Comparison of ENCODE assay signal across 9 cellular contexts in the genomic region with DNA sequence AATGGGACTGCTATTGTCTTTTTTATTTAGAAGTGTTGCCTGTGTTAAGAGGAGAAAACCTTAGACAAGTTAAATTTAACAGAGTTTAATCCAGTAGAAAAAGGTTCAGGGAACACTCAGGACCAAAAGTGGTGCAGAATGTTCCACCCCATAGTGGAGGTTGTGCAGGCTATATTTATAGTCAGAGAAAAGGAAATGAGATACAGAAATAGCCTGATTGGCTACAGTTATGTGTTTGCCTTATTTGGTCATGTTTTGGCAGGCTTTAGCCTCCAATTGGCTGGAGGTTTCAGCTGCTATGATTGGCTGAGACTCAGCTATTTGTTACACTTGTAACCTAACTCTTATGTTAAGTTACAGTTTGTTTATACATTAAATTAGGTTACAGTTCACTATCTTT. TPM values are rescaled to one million over a fixed set of nuclear protein-coding genes. Genes with fewer than 3 reads are reported as not detected.
A peak's percentile ranks its signal among the peaks of the same experiment; 100 is the strongest.
DNase-seq lines count a peak whose midpoint lies in the region; ATAC-seq, FAIRE-seq and TF ChIP-seq lines count a peak whose summit lies in the region.
"Had no signal": no experiment of that assay in that cellular context is flagged by ENCODE, and none has a peak within 500 bp of the region (broad histone marks: within the 10 kb centered on the region; RNA-seq: fewer than 3 reads in every experiment).

No MANE protein-coding gene starts in this region.

- no peaks in the 10 kb centered on the region for H3K27me3 Mint-ChIP-seq in activated CD8-positive, alpha-beta T cell treated with anti-CD3 and anti-CD28 coated beads, Interleukin-2, amount 10 ng/mL, durations not matched to agents 7 days and 5 days (ENCODE audit: low read depth)
- no peaks in the 10 kb centered on the region for H3K27me3 Mint-ChIP-seq in nephron progenitor cell (ENCODE audit: low read depth, poor library complexity)
- no peaks in the 10 kb centered on the region for H3K27me3 Mint-ChIP-seq in CD8-positive, alpha-beta T cell (ENCODE audit: low read depth)

- no peak for ATAC-seq in activated CD8-positive, alpha-beta T cell treated with anti-CD3 and anti-CD28 coated beads, Interleukin-2, amount 10 ng/mL, durations not matched to agents 7 days and 5 days
- ATAC-seq in CD8-positive, alpha-beta T cell, result no peak
- no peak for ATAC-seq in HG02970 (IDR thresholded peaks at IDR 0.05; ENCODE audit: low FRiP score, unreplicated experiment)

- H3K9me3 ChIP-seq in HUES6 (ENCODE audit: control insufficient read depth, insufficient read depth, low read depth, low read length) (no peaks in the 10 kb centered on the region), keratinocyte (ENCODE audit: control insufficient read depth, low read depth, low read length) (no peaks in the 10 kb centered on the region)
- H3K9me3 ChIP-seq in CD8-positive, alpha-beta T cell (ENCODE audit: low read length), result no peaks in the 10 kb centered on the region

- DNase-seq in DMS 273 treated with DMSO at 0.1 percent for 48 hours (lab: John Stamatoyannopoulos, UW) (peak; percentile 48), keratinocyte (ENCODE audit: low read depth, low spot score) (no peak), nephron progenitor cell (no peak)
- DNase-seq in activated CD8-positive, alpha-beta T cell treated with anti-CD3 and anti-CD28 coated beads, Interleukin-2, amount 10 ng/mL, durations not matched to agents 7 days and 5 days, result no peak
- no peak for DNase-seq in CD8-positive, alpha-beta T cell
- DNase-seq: activated CD8-positive, alpha-beta memory T cell treated with anti-CD3 and anti-CD28 coated beads for 24 hours; SHP77 had no signal

- H3K36me3 ChIP-seq in HUES6 (ENCODE audit: control insufficient read depth, insufficient read depth, low read length) (peaks cover 49% of the 10 kb centered on the region), keratinocyte (ENCODE audit: control insufficient read depth in 2 of 2, extremely low read depth in 1 of 2, insufficient read depth in 2 of 2, low read length in 2 of 2) (peaks cover 11 to 19% of the 10 kb centered on the region in 2 experiments)
- H3K36me3 ChIP-seq in CD8-positive, alpha-beta T cell (ENCODE audit: insufficient read depth, low read length), result peaks cover 7% of the 10 kb centered on the region

- H3K9ac ChIP-seq in HUES6 (ENCODE audit: low read length), result peak overlapping the region; percentile 17
- H3K9ac ChIP-seq in keratinocyte (ENCODE audit: control insufficient read depth, extremely low read depth, insufficient read depth, low read length), result no peak overlapping the region

- TF ChIP-seq CTCF in keratinocyte (optimal IDR thresholded peaks at IDR 0.05 in 1 of 3, IDR thresholded peaks at IDR 0.05 in 1 of 3, conservative IDR thresholded peaks at IDR 0.05 in 1 of 3; ENCODE audit: extremely low read depth in 1 of 3, insufficient read depth in 2 of 3, low read length in 3 of 3) (no peak), nephron progenitor cell (IDR thresholded peaks at IDR 0.05) (no peak)
- TF ChIP-seq CTCF in CD8-positive, alpha-beta T cell (IDR thresholded peaks at IDR 0.05), result no peak

- H3K79me2 ChIP-seq in keratinocyte (ENCODE audit: control insufficient read depth, insufficient read depth, low read length), result peaks cover 62% of the 10 kb centered on the region

- H2AFZ ChIP-seq in keratinocyte (ENCODE audit: control insufficient read depth, low read length), result no peak overlapping the region

- H3K9me3 Mint-ChIP-seq in activated CD8-positive, alpha-beta T cell treated with anti-CD3 and anti-CD28 coated beads, Interleukin-2, amount 10 ng/mL, durations not matched to agents 7 days and 5 days (ENCODE audit: insufficient read depth), result peaks cover 4% of the 10 kb centered on the region
- H3K9me3 Mint-ChIP-seq in nephron progenitor cell, result peaks cover 3% of the 10 kb centered on the region
- H3K9me3 Mint-ChIP-seq in CD8-positive, alpha-beta T cell, result no peaks in the 10 kb centered on the region

- POLR2A ChIA-PET in activated CD8-positive, alpha-beta T cell treated with anti-CD3 and anti-CD28 coated beads, Interleukin-2, amount 10 ng/mL, durations not matched to agents 7 days and 5 days (lab: Charles Lee), result interaction anchor here (1.0 kb wide), 1 partner anchor 43 kb away, joined by 5 read pairs; no protein-coding TSS in a partner anchor
- POLR2A ChIA-PET in CD8-positive, alpha-beta T cell (lab: Charles Lee), result no interaction called here

- H3K4me1 Mint-ChIP-seq in activated CD8-positive, alpha-beta T cell treated with anti-CD3 and anti-CD28 coated beads, Interleukin-2, amount 10 ng/mL, durations not matched to agents 7 days and 5 days (ENCODE audit: low read depth), result peaks cover 38% of the 10 kb centered on the region
- H3K4me1 Mint-ChIP-seq in nephron progenitor cell, result peaks cover 31% of the 10 kb centered on the region
- H3K4me1 Mint-ChIP-seq in CD8-positive, alpha-beta T cell (ENCODE audit: low read depth), result peaks cover 44% of the 10 kb centered on the region

- H3K4me1 ChIP-seq in HUES6 (ENCODE audit: control insufficient read depth, insufficient read depth, low read length), result peaks cover 13% of the 10 kb centered on the region; the same call in 1 of the 2 replicates
- peaks cover 32% of the 10 kb centered on the region for H3K4me1 ChIP-seq in keratinocyte (ENCODE audit: control insufficient read depth, extremely low read depth, insufficient read depth, low read length)
- H3K4me1 ChIP-seq in CD8-positive, alpha-beta T cell (ENCODE audit: insufficient read depth, low read length), result peaks cover 27% of the 10 kb centered on the region

- no peak overlapping the region for H3K4me3 ChIP-seq in HUES6 (ENCODE audit: low read depth, low read length)
- H3K4me3 ChIP-seq in keratinocyte (ENCODE audit: control insufficient read depth in 2 of 3, extremely low read depth in 1 of 3, insufficient read depth in 2 of 3, low read depth in 1 of 3, low read length in 3 of 3), result no peak overlapping the region
- no peak overlapping the region for H3K4me3 ChIP-seq in CD8-positive, alpha-beta T cell (ENCODE audit: low read depth, low read length)

- H3K27me3 ChIP-seq in HUES6 (ENCODE audit: control insufficient read depth, insufficient read depth, low read length) (no peaks in the 10 kb centered on the region), keratinocyte (ENCODE audit: control insufficient read depth, extremely low read depth, insufficient read depth, low read length) (no peaks in the 10 kb centered on the region)
- H3K27me3 ChIP-seq in CD8-positive, alpha-beta T cell (ENCODE audit: insufficient read depth, low read length), result no peaks in the 10 kb centered on the region

- no peak overlapping the region for H3K4me3 Mint-ChIP-seq in activated CD8-positive, alpha-beta T cell treated with anti-CD3 and anti-CD28 coated beads, Interleukin-2, amount 10 ng/mL, durations not matched to agents 7 days and 5 days
- no peak overlapping the region for H3K4me3 Mint-ChIP-seq in nephron progenitor cell
- no peak overlapping the region for H3K4me3 Mint-ChIP-seq in CD8-positive, alpha-beta T cell

- no peak for FAIRE-seq in keratinocyte (lab: Jason Lieb, UNC)

- intact Hi-C loops in CD8-positive, alpha-beta T cell (cut with DNase I, micrococcal nuclease), result no loop called here

- no peaks in the 10 kb centered on the region for H4K20me1 ChIP-seq in keratinocyte (ENCODE audit: control insufficient read depth, extremely low read depth, insufficient read depth, low read length)

- peak overlapping the region; percentile 23 for H3K4me2 ChIP-seq in keratinocyte (ENCODE audit: control insufficient read depth, extremely low read depth, insufficient read depth, low read depth, low read length)

- dilution Hi-C loops in keratinocyte (cut with MboI; ENCODE audit: extremely low pct_ligation_motif_present, low sequenced_read_pairs), result no loop called here

- CTCF ChIA-PET in activated CD8-positive, alpha-beta T cell treated with anti-CD3 and anti-CD28 coated beads, Interleukin-2, amount 10 ng/mL, durations not matched to agents 7 days and 5 days (lab: Charles Lee), result interaction anchor here (1.0 to 1.3 kb wide), 3 partner anchors 9 to 315 kb away, joined by 3 to 9 read pairs (median 3); partner anchors contain the start of gene BOLA3
- CTCF ChIA-PET in CD8-positive, alpha-beta T cell (lab: Charles Lee), result interaction anchor here (0.7 to 0.8 kb wide), 2 partner anchors 9 to 349 kb away, joined by 3 read pairs; no protein-coding TSS in a partner anchor

- no peaks in the 10 kb centered on the region for H3K9me1 ChIP-seq in keratinocyte (ENCODE audit: control insufficient read depth, extremely low read depth, insufficient read depth, low read length)

- peak overlapping the region; percentile 60 for H3K27ac Mint-ChIP-seq in activated CD8-positive, alpha-beta T cell treated with anti-CD3 and anti-CD28 coated beads, Interleukin-2, amount 10 ng/mL, durations not matched to agents 7 days and 5 days
- H3K27ac Mint-ChIP-seq in nephron progenitor cell, result no peak overlapping the region
- no peak overlapping the region for H3K27ac Mint-ChIP-seq in CD8-positive, alpha-beta T cell

- H3K36me3 Mint-ChIP-seq in activated CD8-positive, alpha-beta T cell treated with anti-CD3 and anti-CD28 coated beads, Interleukin-2, amount 10 ng/mL, durations not matched to agents 7 days and 5 days (ENCODE audit: low read depth), result peaks cover 39% of the 10 kb centered on the region
- H3K36me3 Mint-ChIP-seq in nephron progenitor cell (ENCODE audit: low read depth), result peaks cover 37% of the 10 kb centered on the region
- H3K36me3 Mint-ChIP-seq in CD8-positive, alpha-beta T cell, result peaks cover 52% of the 10 kb centered on the region

- H3K27ac ChIP-seq in HUES6 (ENCODE audit: low read depth, low read length), result peak overlapping the region; percentile 78; the same call in 1 of the 2 replicates
- H3K27ac ChIP-seq in keratinocyte (ENCODE audit: control insufficient read depth, insufficient read depth, low read length), result no peak overlapping the region
- H3K27ac ChIP-seq in CD8-positive, alpha-beta T cell (ENCODE audit: low read depth, low read length), result no peak overlapping the region

RNA-seq across cellular contexts. Expression of gene STAMBP, which starts 4.1 kb away (rescaled TPM):
- 10 to 100 TPM; 33.6 to 34.9 TPM for total RNA-seq in activated CD8-positive, alpha-beta T cell treated with anti-CD3 and anti-CD28 coated beads, Interleukin-2, amount 10 ng/mL, durations not matched to agents 7 days and 5 days
- 86.5 to 120 TPM (median 95.4 TPM) in 3 replicates for polyA plus RNA-seq in keratinocyte
- polyA plus RNA-seq in keratinocyte (2011; ENCODE audit: low read depth), result 115 TPM
- 117 and 156 TPM in 2 replicates for polyA plus RNA-seq in keratinocyte (2011; cell fraction: cytosol; rRNA removed)
- polyA plus RNA-seq in keratinocyte (2011; cell fraction: nucleus; rRNA removed), result 88.7 and 91.2 TPM in 2 replicates
- 53.3 and 82.7 TPM in 2 replicates for polyA plus RNA-seq in keratinocyte (2012; ENCODE audit: low replicate concordance)
- 45.8 to 90.3 TPM (median 81.4 TPM) in 3 replicates for polyA minus RNA-seq in keratinocyte
- polyA minus RNA-seq in keratinocyte (2011; cell fraction: cytosol; rRNA and poly(A)+ RNA removed), result 71.7 TPM
- polyA minus RNA-seq in keratinocyte (2011; cell fraction: nucleus; rRNA and poly(A)+ RNA removed), result 27.4 and 50.0 TPM in 2 replicates
- 1 to 10 TPM; 8.6 to 9.2 TPM for total RNA-seq in CD8-positive, alpha-beta T cell

RNA-seq across cellular contexts. Expression of gene C2orf78, which starts 48.9 kb away (rescaled TPM):
- not detected for total RNA-seq in activated CD8-positive, alpha-beta T cell treated with anti-CD3 and anti-CD28 coated beads, Interleukin-2, amount 10 ng/mL, durations not matched to agents 7 days and 5 days
- not detected in 3 replicates for polyA plus RNA-seq in keratinocyte
- not detected for polyA plus RNA-seq in keratinocyte (2011; ENCODE audit: low read depth)
- not detected in 2 replicates for polyA plus RNA-seq in keratinocyte (2011; cell fraction: cytosol; rRNA removed)
- not detected in 2 replicates for polyA plus RNA-seq in keratinocyte (2011; cell fraction: nucleus; rRNA removed)
- not detected in 2 replicates for polyA plus RNA-seq in keratinocyte (2012; ENCODE audit: low replicate concordance)
- not detected in 3 replicates for polyA minus RNA-seq in keratinocyte
- polyA minus RNA-seq in keratinocyte (2011; cell fraction: cytosol; rRNA and poly(A)+ RNA removed), result not detected
- polyA minus RNA-seq in keratinocyte (2011; cell fraction: nucleus; rRNA and poly(A)+ RNA removed), result not detected in 2 replicates
- total RNA-seq in CD8-positive, alpha-beta T cell, result not detected

RNA-seq across cellular contexts. Expression of gene DUSP11, which starts 53.0 kb away (rescaled TPM):
- 10 to 100 TPM; 24.3 to 25.6 TPM for total RNA-seq in activated CD8-positive, alpha-beta T cell treated with anti-CD3 and anti-CD28 coated beads, Interleukin-2, amount 10 ng/mL, durations not matched to agents 7 days and 5 days
- polyA plus RNA-seq in keratinocyte, result 65.6 to 83.7 TPM (median 69.1 TPM) in 3 replicates
- 18.2 TPM for polyA plus RNA-seq in keratinocyte (2011; ENCODE audit: low read depth)
- 51.7 and 104 TPM in 2 replicates for polyA plus RNA-seq in keratinocyte (2011; cell fraction: cytosol; rRNA removed)
- polyA plus RNA-seq in keratinocyte (2011; cell fraction: nucleus; rRNA removed), result 74.1 and 93.5 TPM in 2 replicates
- polyA plus RNA-seq in keratinocyte (2012; ENCODE audit: low replicate concordance), result 35.9 and 46.2 TPM in 2 replicates
- 8.7 to 31.4 TPM (median 24.8 TPM) in 3 replicates for polyA minus RNA-seq in keratinocyte
- 33.6 TPM for polyA minus RNA-seq in keratinocyte (2011; cell fraction: cytosol; rRNA and poly(A)+ RNA removed)
- 33.2 and 43.9 TPM in 2 replicates for polyA minus RNA-seq in keratinocyte (2011; cell fraction: nucleus; rRNA and poly(A)+ RNA removed)
- total RNA-seq in CD8-positive, alpha-beta T cell, result 10 to 100 TPM; 66.7 to 67.0 TPM

RNA-seq across cellular contexts. Expression of gene ACTG2, which starts 59.9 kb away (rescaled TPM):
- under 1 TPM in 1 of 2 experiments, not detected in 1; 0.81 TPM for total RNA-seq in activated CD8-positive, alpha-beta T cell treated with anti-CD3 and anti-CD28 coated beads, Interleukin-2, amount 10 ng/mL, durations not matched to agents 7 days and 5 days
- 0.12 to 0.18 TPM in 2 of 3 replicates, not detected in the other for polyA plus RNA-seq in keratinocyte
- polyA plus RNA-seq in keratinocyte (2011; ENCODE audit: low read depth), result not detected
- 0.26 and 0.69 TPM in 2 replicates for polyA plus RNA-seq in keratinocyte (2011; cell fraction: cytosol; rRNA removed)
- 0.47 and 0.93 TPM in 2 replicates for polyA plus RNA-seq in keratinocyte (2011; cell fraction: nucleus; rRNA removed)
- polyA plus RNA-seq in keratinocyte (2012; ENCODE audit: low replicate concordance), result not detected in 2 replicates
- polyA minus RNA-seq in keratinocyte, result 0.30 TPM in 1 of 3 replicates, not detected in the others
- not detected for polyA minus RNA-seq in keratinocyte (2011; cell fraction: cytosol; rRNA and poly(A)+ RNA removed)
- not detected in 2 replicates for polyA minus RNA-seq in keratinocyte (2011; cell fraction: nucleus; rRNA and poly(A)+ RNA removed)
- not detected for total RNA-seq in CD8-positive, alpha-beta T cell
